Comparison of ENCODE assay signal across 13 cellular contexts in the genomic region with DNA sequence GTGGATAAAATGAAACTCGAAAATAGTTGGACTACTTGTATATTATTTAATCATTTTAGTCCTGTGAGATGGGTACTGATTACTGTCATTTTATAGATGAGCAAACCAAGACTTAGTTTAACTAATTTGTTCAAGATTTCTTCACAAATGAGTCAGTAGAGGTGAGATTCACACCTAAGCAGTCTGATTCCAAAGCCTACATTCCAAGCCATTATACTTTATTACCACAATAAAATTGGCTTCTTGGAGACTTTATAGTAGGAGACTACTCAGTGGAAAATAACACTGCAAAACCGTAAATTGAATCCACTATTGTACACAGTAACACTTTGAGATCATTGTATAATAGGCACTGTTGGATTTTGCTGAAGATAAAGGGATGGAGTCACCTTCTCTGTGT. TPM values are rescaled to one million over a fixed set of nuclear protein-coding genes. Genes with fewer than 3 reads are reported as not detected.
DNase-seq lines count a peak whose midpoint lies in the region; ATAC-seq and TF ChIP-seq lines count a peak whose summit lies in the region.
"Had no signal": no experiment of that assay in that cellular context is flagged by ENCODE, and none has a peak within 500 bp of the region (broad histone marks: within the 10 kb centered on the region; RNA-seq: fewer than 3 reads in every experiment).

No MANE protein-coding gene starts in this region.

- intact Hi-C loops in Calu3 (cut with micrococcal nuclease; ENCODE audit: unreplicated experiment) = loop anchor here (5.0 kb wide), 1 partner anchor 132 kb away; no protein-coding TSS in a partner anchor

- H4K20me1 ChIP-seq in BLaER1 treated with 17β-estradiol and CSF1 and Interleukin-3, amounts not matched to agents 10 nM and 100 nM = peaks cover 4 to 24% (median 14%) of the 10 kb centered on the region in 11 experiments; a peak in 14 of 22 replicates

- peaks cover 55% of the 10 kb centered on the region for H3K4me1 Mint-ChIP-seq in activated T-helper 17 cell treated with anti-CD3 and anti-CD28 coated beads, Interleukin-2, amount 50 U/mL, for 72 hours
- H3K4me1 Mint-ChIP-seq in natural killer cell treated with Interleukin-12 subunit alpha and Interleukin-12 subunit beta and Interleukin-15 and Interleukin-18, amount 100 ng/mL, for 72 hours (ENCODE audit: low read depth in 2 of 2) = peaks cover 39 to 70% of the 10 kb centered on the region in 2 donors
- peaks cover 30% of the 10 kb centered on the region for H3K4me1 Mint-ChIP-seq in Calu3 (ENCODE audit: low read depth, unreplicated experiment)

- H3K4me2 ChIP-seq in BLaER1 treated with 17β-estradiol and CSF1 and Interleukin-3, amounts not matched to agents 10 nM and 100 nM = peak overlapping the region; percentile 68 to 93 (median 85); a peak in 19 of 22 replicates

- no peak overlapping the region for H3K9ac ChIP-seq in BLaER1 treated with 17β-estradiol and CSF1 and Interleukin-3, amounts not matched to agents 10 nM and 100 nM

- H3K27ac Mint-ChIP-seq in activated T-helper 17 cell treated with anti-CD3 and anti-CD28 coated beads, Interleukin-2, amount 50 U/mL, for 72 hours = peak overlapping the region; percentile 95
- H3K27ac Mint-ChIP-seq in natural killer cell treated with Interleukin-12 subunit alpha and Interleukin-12 subunit beta and Interleukin-15 and Interleukin-18, amount 100 ng/mL, for 72 hours = peak overlapping the region in 1 of 2 donors; percentile 13
- H3K27ac Mint-ChIP-seq in Calu3 (ENCODE audit: unreplicated experiment) = no peak overlapping the region

- peaks cover 8 to 20% (median 18%) of the 10 kb centered on the region in 11 experiments for H3K9me3 ChIP-seq in BLaER1 treated with 17β-estradiol and CSF1 and Interleukin-3, amounts not matched to agents 10 nM and 100 nM (replicated peaks in 1 of 11)
- H3K9me3 ChIP-seq in right atrium auricular region = peaks cover 0 to 2% of the 10 kb centered on the region in 2 donors

- BruUV-seq in Calu3 (replicated peaks; lab: Mats Ljungman, UMichigan) = no TSS peak

- CTCF ChIA-PET in Calu3 (lab: Charles Lee) = no interaction called here

- H3K4me3 Mint-ChIP-seq in activated T-helper 17 cell treated with anti-CD3 and anti-CD28 coated beads, Interleukin-2, amount 50 U/mL, for 72 hours = peak overlapping the region; percentile 98
- peak overlapping the region; percentile 92 for H3K4me3 Mint-ChIP-seq in natural killer cell treated with Interleukin-12 subunit alpha and Interleukin-12 subunit beta and Interleukin-15 and Interleukin-18, amount 100 ng/mL, for 72 hours
- H3K4me3 Mint-ChIP-seq in Calu3 (ENCODE audit: low read depth, unreplicated experiment) = no peak overlapping the region

- no peak overlapping the region for H3K27ac ChIP-seq in BLaER1 treated with 17β-estradiol and CSF1 and Interleukin-3, amounts not matched to agents 10 nM and 100 nM
- no peak overlapping the region for H3K27ac ChIP-seq in substantia nigra (ENCODE audit: low read depth, low read length, poor library complexity, severe bottlenecking)
- no peak overlapping the region for H3K27ac ChIP-seq in right atrium auricular region
- H3K27ac ChIP-seq: C4-2B had no signal

- no peaks in the 10 kb centered on the region for H3K27me3 Mint-ChIP-seq in activated T-helper 17 cell treated with anti-CD3 and anti-CD28 coated beads, Interleukin-2, amount 50 U/mL, for 72 hours
- H3K27me3 Mint-ChIP-seq in natural killer cell treated with Interleukin-12 subunit alpha and Interleukin-12 subunit beta and Interleukin-15 and Interleukin-18, amount 100 ng/mL, for 72 hours = no peaks in the 10 kb centered on the region
- H3K27me3 Mint-ChIP-seq in Calu3 (ENCODE audit: unreplicated experiment) = no peaks in the 10 kb centered on the region
- H3K27me3 Mint-ChIP-seq: activated naive CD4-positive, alpha-beta T cell treated with anti-CD3 and anti-CD28 coated beads, Interleukin-2, amount 50 U/mL, for 24 hours had no signal

- peak overlapping the region in 2 of 10 experiments; percentile 78 to 83; a peak in 2 of 20 replicates for H3K4me3 ChIP-seq in BLaER1 treated with 17β-estradiol and CSF1 and Interleukin-3, amounts not matched to agents 10 nM and 100 nM
- H3K4me3 ChIP-seq in GM12865 (ENCODE audit: low read depth, low read length) (peak overlapping the region; percentile 92; the same call in 1 of the 2 replicates), right atrium auricular region (no peak overlapping the region)

- peaks cover 95% of the 10 kb centered on the region for H3K36me3 Mint-ChIP-seq in activated T-helper 17 cell treated with anti-CD3 and anti-CD28 coated beads, Interleukin-2, amount 50 U/mL, for 72 hours (ENCODE audit: low read depth)
- H3K36me3 Mint-ChIP-seq in natural killer cell treated with Interleukin-12 subunit alpha and Interleukin-12 subunit beta and Interleukin-15 and Interleukin-18, amount 100 ng/mL, for 72 hours = peaks cover 5% of the 10 kb centered on the region
- peaks cover 37% of the 10 kb centered on the region for H3K36me3 Mint-ChIP-seq in Calu3 (ENCODE audit: insufficient read depth, unreplicated experiment)

- H3K4me1 ChIP-seq in BLaER1 treated with 17β-estradiol and CSF1 and Interleukin-3, amounts not matched to agents 10 nM and 100 nM = peaks cover 33 to 66% (median 44%) of the 10 kb centered on the region in 10 experiments
- H3K4me1 ChIP-seq in right atrium auricular region = peaks cover 0 to 23% of the 10 kb centered on the region in 2 donors

- no peak for ATAC-seq in activated T-helper 17 cell treated with anti-CD3 and anti-CD28 coated beads, Interleukin-2, amount 50 U/mL, for 72 hours (replicated peaks)
- ATAC-seq in natural killer cell treated with Interleukin-12 subunit alpha and Interleukin-12 subunit beta and Interleukin-15 and Interleukin-18, amount 100 ng/mL, for 72 hours = no peak

- DNase-seq in GM12865 (ENCODE audit: low read depth) (no peak), Calu3 (no peak), substantia nigra (lab: John Stamatoyannopoulos, UW) (no peak), right atrium auricular region (ENCODE audit: low spot score) (no peak)
- no peak for DNase-seq in natural killer cell treated with Interleukin-12 subunit alpha and Interleukin-12 subunit beta and Interleukin-15 and Interleukin-18, amount 100 ng/mL, for 72 hours (ENCODE audit: low spot score)
- DNase-seq: activated CD8-positive, alpha-beta memory T cell treated with anti-CD3 and anti-CD28 coated beads for 24 hours; central memory CD4-positive, alpha-beta T cell; NCI-H187; NCI-H524 treated with DMSO at 0.1 percent for 48 hours had no signal

- H3K27me3 ChIP-seq in BLaER1 treated with 17β-estradiol and CSF1 and Interleukin-3, amounts not matched to agents 10 nM and 100 nM = no peaks in the 10 kb centered on the region
- no peaks in the 10 kb centered on the region for H3K27me3 ChIP-seq in right atrium auricular region

- H3K9me3 Mint-ChIP-seq in activated T-helper 17 cell treated with anti-CD3 and anti-CD28 coated beads, Interleukin-2, amount 50 U/mL, for 72 hours = no peaks in the 10 kb centered on the region
- H3K9me3 Mint-ChIP-seq in natural killer cell treated with Interleukin-12 subunit alpha and Interleukin-12 subunit beta and Interleukin-15 and Interleukin-18, amount 100 ng/mL, for 72 hours = no peaks in the 10 kb centered on the region
- H3K9me3 Mint-ChIP-seq in Calu3 (ENCODE audit: low read depth, unreplicated experiment) = no peaks in the 10 kb centered on the region
- H3K9me3 Mint-ChIP-seq: activated naive CD4-positive, alpha-beta T cell treated with anti-CD3 and anti-CD28 coated beads, Interleukin-2, amount 50 U/mL, for 24 hours had no signal

- peaks cover 0 to 10% (median 3%) of the 10 kb centered on the region in 11 experiments; a peak in 15 of 22 replicates for H3K36me3 ChIP-seq in BLaER1 treated with 17β-estradiol and CSF1 and Interleukin-3, amounts not matched to agents 10 nM and 100 nM
- H3K36me3 ChIP-seq in right atrium auricular region = no peaks in the 10 kb centered on the region

- TF ChIP-seq CTCF in GM12865 (IDR thresholded peaks at IDR 0.05; ENCODE audit: insufficient read depth, low read depth, low read length, missing control alignments) = no peak
- no peak for TF ChIP-seq CTCF in Calu3 (IDR thresholded peaks at IDR 0.05; ENCODE audit: unreplicated experiment)
- TF ChIP-seq CTCF in right atrium auricular region (IDR thresholded peaks at IDR 0.05) = no peak

RNA-seq across cellular contexts. Expression of a gene that starts 2.2 kb away (rescaled TPM):
- total RNA-seq in activated T-helper 17 cell treated with anti-CD3 and anti-CD28 coated beads, Interleukin-2, amount 50 U/mL, for 72 hours = 100 to 1,000 TPM in 1 of 2 donors, 10 to 100 TPM in 1; 66.1 to 123 TPM
- total RNA-seq in natural killer cell treated with Interleukin-12 subunit alpha and Interleukin-12 subunit beta and Interleukin-15 and Interleukin-18, amount 100 ng/mL, for 72 hours = 10 to 100 TPM; 21.8 to 33.7 TPM
- total RNA-seq in Calu3 (2022) (19.0 and 20.3 TPM in 2 replicates), right atrium auricular region (10 to 100 TPM; 14.3 to 31.6 TPM)

RNA-seq across cellular contexts. Expression of a gene that starts 2.5 kb away (rescaled TPM):
- 10 to 100 TPM; 12.1 to 13.2 TPM for total RNA-seq in activated T-helper 17 cell treated with anti-CD3 and anti-CD28 coated beads, Interleukin-2, amount 50 U/mL, for 72 hours
- 1 to 10 TPM; 6.7 to 8.8 TPM for total RNA-seq in natural killer cell treated with Interleukin-12 subunit alpha and Interleukin-12 subunit beta and Interleukin-15 and Interleukin-18, amount 100 ng/mL, for 72 hours
- 9.6 and 12.5 TPM in 2 replicates for total RNA-seq in Calu3 (2022)
- 10 to 100 TPM in 1 of 2 donors, 1 to 10 TPM in 1; 6.6 to 13.8 TPM for total RNA-seq in right atrium auricular region
